In the genomic region with DNA sequence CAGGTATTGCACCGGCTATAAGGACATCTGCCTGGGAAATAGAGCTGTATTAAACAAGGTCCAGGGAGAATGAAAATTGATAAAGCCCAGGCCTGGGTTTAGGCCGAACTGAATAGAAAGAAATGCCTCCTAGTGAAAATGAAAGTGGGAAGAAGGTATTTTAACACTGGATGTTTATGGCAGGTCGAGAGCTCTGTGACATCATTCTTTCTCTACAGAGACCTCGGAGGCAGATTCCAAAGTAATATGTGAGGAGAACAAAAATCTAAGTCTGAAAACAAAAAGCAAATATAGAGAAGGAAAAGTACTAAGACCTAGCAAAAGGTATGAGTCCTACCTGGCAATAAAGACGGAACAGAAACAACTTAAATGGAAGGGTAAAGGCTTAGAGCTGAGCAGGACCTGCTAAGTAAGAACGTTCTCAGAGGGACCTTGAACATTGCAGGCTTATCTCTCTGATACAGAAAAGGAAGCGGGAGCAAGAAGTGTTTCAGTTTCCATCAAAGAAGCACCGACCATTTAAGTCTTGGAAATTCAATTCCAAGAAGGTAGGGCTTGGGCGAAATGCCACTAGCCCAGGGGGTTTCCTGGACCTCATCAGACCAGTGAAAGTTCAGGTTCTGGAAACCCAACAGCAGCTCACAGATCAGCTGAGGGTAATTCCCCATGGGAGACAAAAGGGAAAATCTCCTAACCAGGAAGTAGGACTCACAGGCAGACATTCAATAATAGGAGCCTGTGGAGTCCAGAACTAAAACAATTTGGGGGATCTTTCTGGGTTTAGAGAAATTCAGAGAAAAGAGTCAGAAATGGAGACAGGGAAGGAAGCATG, we compare ENCODE assay signal across 1 cellular context.
TF ChIP-seq lines count a peak whose summit lies in the region.

No MANE protein-coding gene starts in this region.

TF ChIP-seq in K562, 482 proteins besides CTCF, POLR2A, EP300 and RAD21 (continued from another document and continues in another):
- TF ChIP-seq, protein P1, sequence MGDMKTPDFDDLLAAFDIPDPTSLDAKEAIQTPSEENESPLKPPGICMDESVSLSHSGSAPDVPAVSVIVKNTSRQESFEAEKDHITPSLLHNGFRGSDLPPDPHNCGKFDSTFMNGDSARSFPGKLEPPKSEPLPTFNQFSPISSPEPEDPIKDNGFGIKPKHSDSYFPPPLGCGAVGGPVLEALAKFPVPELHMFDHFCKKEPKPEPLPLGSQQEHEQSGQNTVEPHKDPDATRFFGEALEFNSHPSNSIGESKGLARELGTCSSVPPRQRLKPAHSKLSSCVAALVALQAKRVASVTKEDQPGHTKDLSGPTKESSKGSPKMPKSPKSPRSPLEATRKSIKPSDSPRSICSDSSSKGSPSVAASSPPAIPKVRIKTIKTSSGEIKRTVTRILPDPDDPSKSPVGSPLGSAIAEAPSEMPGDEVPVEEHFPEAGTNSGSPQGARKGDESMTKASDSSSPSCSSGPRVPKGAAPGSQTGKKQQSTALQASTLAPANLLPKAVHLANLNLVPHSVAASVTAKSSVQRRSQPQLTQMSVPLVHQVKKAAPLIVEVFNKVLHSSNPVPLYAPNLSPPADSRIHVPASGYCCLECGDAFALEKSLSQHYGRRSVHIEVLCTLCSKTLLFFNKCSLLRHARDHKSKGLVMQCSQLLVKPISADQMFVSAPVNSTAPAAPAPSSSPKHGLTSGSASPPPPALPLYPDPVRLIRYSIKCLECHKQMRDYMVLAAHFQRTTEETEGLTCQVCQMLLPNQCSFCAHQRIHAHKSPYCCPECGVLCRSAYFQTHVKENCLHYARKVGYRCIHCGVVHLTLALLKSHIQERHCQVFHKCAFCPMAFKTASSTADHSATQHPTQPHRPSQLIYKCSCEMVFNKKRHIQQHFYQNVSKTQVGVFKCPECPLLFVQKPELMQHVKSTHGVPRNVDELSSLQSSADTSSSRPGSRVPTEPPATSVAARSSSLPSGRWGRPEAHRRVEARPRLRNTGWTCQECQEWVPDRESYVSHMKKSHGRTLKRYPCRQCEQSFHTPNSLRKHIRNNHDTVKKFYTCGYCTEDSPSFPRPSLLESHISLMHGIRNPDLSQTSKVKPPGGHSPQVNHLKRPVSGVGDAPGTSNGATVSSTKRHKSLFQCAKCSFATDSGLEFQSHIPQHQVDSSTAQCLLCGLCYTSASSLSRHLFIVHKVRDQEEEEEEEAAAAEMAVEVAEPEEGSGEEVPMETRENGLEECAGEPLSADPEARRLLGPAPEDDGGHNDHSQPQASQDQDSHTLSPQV (IDR thresholded peaks at IDR 0.05): 0 out of 2 replicates have a peak, but pooled peaks have one; percentile 31
- TF ChIP-seq HLTF (IDR thresholded peaks at IDR 0.05) (no peak), TEAD2 (tag; IDR thresholded peaks at IDR 0.05) (no peak), KHSRP (IDR thresholded peaks at IDR 0.05) (no peak), NCOA2 (IDR thresholded peaks at IDR 0.05; ENCODE audit: partially characterized antibody in 2 of 2) (no peak), MCM5 (IDR thresholded peaks at IDR 0.05; ENCODE audit: low read depth) (no peak), KAT8 (IDR thresholded peaks at IDR 0.05; ENCODE audit: low read depth) (no peak), HCFC1 (IDR thresholded peaks at IDR 0.05; ENCODE audit: low read depth, low read length) (no peak), RBM22 (IDR thresholded peaks at IDR 0.05; ENCODE audit: low read depth, low read length, poor library complexity, severe bottlenecking) (no peak), HMG20B (CRISPR knock-in tag; IDR thresholded peaks at IDR 0.05) (no peak), ZC3H4 (CRISPR knock-in tag; IDR thresholded peaks at IDR 0.05; ENCODE audit: borderline replicate concordance) (no peak), ZNF217 (CRISPR knock-in tag; IDR thresholded peaks at IDR 0.05) (no peak), DPF2 (IDR thresholded peaks at IDR 0.05) (peak; percentile 62), ZEB2 (IDR thresholded peaks at IDR 0.05) (0 out of 2 replicates have a peak, but pooled peaks have one; percentile 42), BHLHE40 (IDR thresholded peaks at IDR 0.05; ENCODE audit: low read length) (no peak), FOXJ3 (CRISPR knock-in tag; IDR thresholded peaks at IDR 0.05) (no peak), HSF4 (CRISPR knock-in tag; IDR thresholded peaks at IDR 0.05; ENCODE audit: borderline replicate concordance) (no peak), JUN (IDR thresholded peaks at IDR 0.05; ENCODE audit: borderline replicate concordance, low read depth, low read length) (no peak), JUN (CRISPR knock-in tag; IDR thresholded peaks at IDR 0.05; ENCODE audit: borderline replicate concordance) (no peak), CBX3 (IDR thresholded peaks at IDR 0.05; ENCODE audit: borderline replicate concordance in 1 of 2, low read length in 2 of 2) (peak in 1 of 2 experiments; percentile 21; a peak in 1 of 3 replicates), NELFE (IDR thresholded peaks at IDR 0.05; ENCODE audit: insufficient read depth, insufficient read length) (no peak), KDM1A (IDR thresholded peaks at IDR 0.05) (peak in 1 of 2 experiments; percentile 36; a peak in 1 of 4 replicates), TRIM28 (IDR thresholded peaks at IDR 0.05) (no peak), DIDO1 (tag; IDR thresholded peaks at IDR 0.05; ENCODE audit: low read depth) (no peak), CC2D1A (IDR thresholded peaks at IDR 0.05) (no peak), SMAD4 (CRISPR knock-in tag; conservative IDR thresholded peaks at IDR 0.05) (no peak), HMG20A (CRISPR knock-in tag; conservative IDR thresholded peaks at IDR 0.05) (no peak), MTA2 (IDR thresholded peaks at IDR 0.05; ENCODE audit: low read depth) (peak; percentile 38; the same call in 1 of the 2 replicates), GTF2A2 (tag; IDR thresholded peaks at IDR 0.05) (no peak), ZNF79 (CRISPR knock-in tag; IDR thresholded peaks at IDR 0.05; ENCODE audit: low read depth) (no peak), ZNF354B (CRISPR knock-in tag; IDR thresholded peaks at IDR 0.05) (no peak)
- TF ChIP-seq, protein P2, sequence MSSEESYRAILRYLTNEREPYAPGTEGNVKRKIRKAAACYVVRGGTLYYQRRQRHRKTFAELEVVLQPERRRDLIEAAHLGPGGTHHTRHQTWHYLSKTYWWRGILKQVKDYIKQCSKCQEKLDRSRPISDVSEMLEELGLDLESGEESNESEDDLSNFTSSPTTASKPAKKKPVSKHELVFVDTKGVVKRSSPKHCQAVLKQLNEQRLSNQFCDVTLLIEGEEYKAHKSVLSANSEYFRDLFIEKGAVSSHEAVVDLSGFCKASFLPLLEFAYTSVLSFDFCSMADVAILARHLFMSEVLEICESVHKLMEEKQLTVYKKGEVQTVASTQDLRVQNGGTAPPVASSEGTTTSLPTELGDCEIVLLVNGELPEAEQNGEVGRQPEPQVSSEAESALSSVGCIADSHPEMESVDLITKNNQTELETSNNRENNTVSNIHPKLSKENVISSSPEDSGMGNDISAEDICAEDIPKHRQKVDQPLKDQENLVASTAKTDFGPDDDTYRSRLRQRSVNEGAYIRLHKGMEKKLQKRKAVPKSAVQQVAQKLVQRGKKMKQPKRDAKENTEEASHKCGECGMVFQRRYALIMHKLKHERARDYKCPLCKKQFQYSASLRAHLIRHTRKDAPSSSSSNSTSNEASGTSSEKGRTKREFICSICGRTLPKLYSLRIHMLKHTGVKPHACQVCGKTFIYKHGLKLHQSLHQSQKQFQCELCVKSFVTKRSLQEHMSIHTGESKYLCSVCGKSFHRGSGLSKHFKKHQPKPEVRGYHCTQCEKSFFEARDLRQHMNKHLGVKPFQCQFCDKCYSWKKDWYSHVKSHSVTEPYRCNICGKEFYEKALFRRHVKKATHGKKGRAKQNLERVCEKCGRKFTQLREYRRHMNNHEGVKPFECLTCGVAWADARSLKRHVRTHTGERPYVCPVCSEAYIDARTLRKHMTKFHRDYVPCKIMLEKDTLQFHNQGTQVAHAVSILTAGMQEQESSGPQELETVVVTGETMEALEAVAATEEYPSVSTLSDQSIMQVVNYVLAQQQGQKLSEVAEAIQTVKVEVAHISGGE (CRISPR knock-in tag; IDR thresholded peaks at IDR 0.05): no peak
- TF ChIP-seq, protein P3, sequence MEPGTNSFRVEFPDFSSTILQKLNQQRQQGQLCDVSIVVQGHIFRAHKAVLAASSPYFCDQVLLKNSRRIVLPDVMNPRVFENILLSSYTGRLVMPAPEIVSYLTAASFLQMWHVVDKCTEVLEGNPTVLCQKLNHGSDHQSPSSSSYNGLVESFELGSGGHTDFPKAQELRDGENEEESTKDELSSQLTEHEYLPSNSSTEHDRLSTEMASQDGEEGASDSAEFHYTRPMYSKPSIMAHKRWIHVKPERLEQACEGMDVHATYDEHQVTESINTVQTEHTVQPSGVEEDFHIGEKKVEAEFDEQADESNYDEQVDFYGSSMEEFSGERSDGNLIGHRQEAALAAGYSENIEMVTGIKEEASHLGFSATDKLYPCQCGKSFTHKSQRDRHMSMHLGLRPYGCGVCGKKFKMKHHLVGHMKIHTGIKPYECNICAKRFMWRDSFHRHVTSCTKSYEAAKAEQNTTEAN (CRISPR knock-in tag; IDR thresholded peaks at IDR 0.05): no peak
- TF ChIP-seq, protein P4, sequence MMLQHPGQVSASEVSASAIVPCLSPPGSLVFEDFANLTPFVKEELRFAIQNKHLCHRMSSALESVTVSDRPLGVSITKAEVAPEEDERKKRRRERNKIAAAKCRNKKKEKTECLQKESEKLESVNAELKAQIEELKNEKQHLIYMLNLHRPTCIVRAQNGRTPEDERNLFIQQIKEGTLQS (IDR thresholded peaks at IDR 0.05): peak; percentile 64
- TF ChIP-seq, protein P4 (CRISPR knock-in tag; conservative IDR thresholded peaks at IDR 0.05): no peak
- TF ChIP-seq, protein P5, sequence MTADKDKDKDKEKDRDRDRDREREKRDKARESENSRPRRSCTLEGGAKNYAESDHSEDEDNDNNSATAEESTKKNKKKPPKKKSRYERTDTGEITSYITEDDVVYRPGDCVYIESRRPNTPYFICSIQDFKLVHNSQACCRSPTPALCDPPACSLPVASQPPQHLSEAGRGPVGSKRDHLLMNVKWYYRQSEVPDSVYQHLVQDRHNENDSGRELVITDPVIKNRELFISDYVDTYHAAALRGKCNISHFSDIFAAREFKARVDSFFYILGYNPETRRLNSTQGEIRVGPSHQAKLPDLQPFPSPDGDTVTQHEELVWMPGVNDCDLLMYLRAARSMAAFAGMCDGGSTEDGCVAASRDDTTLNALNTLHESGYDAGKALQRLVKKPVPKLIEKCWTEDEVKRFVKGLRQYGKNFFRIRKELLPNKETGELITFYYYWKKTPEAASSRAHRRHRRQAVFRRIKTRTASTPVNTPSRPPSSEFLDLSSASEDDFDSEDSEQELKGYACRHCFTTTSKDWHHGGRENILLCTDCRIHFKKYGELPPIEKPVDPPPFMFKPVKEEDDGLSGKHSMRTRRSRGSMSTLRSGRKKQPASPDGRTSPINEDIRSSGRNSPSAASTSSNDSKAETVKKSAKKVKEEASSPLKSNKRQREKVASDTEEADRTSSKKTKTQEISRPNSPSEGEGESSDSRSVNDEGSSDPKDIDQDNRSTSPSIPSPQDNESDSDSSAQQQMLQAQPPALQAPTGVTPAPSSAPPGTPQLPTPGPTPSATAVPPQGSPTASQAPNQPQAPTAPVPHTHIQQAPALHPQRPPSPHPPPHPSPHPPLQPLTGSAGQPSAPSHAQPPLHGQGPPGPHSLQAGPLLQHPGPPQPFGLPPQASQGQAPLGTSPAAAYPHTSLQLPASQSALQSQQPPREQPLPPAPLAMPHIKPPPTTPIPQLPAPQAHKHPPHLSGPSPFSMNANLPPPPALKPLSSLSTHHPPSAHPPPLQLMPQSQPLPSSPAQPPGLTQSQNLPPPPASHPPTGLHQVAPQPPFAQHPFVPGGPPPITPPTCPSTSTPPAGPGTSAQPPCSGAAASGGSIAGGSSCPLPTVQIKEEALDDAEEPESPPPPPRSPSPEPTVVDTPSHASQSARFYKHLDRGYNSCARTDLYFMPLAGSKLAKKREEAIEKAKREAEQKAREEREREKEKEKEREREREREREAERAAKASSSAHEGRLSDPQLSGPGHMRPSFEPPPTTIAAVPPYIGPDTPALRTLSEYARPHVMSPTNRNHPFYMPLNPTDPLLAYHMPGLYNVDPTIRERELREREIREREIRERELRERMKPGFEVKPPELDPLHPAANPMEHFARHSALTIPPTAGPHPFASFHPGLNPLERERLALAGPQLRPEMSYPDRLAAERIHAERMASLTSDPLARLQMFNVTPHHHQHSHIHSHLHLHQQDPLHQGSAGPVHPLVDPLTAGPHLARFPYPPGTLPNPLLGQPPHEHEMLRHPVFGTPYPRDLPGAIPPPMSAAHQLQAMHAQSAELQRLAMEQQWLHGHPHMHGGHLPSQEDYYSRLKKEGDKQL (CRISPR knock-in tag; IDR thresholded peaks at IDR 0.05; ENCODE audit: borderline replicate concordance): no peak
- TF ChIP-seq, protein P6, sequence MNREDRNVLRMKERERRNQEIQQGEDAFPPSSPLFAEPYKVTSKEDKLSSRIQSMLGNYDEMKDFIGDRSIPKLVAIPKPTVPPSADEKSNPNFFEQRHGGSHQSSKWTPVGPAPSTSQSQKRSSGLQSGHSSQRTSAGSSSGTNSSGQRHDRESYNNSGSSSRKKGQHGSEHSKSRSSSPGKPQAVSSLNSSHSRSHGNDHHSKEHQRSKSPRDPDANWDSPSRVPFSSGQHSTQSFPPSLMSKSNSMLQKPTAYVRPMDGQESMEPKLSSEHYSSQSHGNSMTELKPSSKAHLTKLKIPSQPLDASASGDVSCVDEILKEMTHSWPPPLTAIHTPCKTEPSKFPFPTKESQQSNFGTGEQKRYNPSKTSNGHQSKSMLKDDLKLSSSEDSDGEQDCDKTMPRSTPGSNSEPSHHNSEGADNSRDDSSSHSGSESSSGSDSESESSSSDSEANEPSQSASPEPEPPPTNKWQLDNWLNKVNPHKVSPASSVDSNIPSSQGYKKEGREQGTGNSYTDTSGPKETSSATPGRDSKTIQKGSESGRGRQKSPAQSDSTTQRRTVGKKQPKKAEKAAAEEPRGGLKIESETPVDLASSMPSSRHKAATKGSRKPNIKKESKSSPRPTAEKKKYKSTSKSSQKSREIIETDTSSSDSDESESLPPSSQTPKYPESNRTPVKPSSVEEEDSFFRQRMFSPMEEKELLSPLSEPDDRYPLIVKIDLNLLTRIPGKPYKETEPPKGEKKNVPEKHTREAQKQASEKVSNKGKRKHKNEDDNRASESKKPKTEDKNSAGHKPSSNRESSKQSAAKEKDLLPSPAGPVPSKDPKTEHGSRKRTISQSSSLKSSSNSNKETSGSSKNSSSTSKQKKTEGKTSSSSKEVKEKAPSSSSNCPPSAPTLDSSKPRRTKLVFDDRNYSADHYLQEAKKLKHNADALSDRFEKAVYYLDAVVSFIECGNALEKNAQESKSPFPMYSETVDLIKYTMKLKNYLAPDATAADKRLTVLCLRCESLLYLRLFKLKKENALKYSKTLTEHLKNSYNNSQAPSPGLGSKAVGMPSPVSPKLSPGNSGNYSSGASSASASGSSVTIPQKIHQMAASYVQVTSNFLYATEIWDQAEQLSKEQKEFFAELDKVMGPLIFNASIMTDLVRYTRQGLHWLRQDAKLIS (CRISPR knock-in tag; IDR thresholded peaks at IDR 0.05): no peak
- TF ChIP-seq, protein P7, sequence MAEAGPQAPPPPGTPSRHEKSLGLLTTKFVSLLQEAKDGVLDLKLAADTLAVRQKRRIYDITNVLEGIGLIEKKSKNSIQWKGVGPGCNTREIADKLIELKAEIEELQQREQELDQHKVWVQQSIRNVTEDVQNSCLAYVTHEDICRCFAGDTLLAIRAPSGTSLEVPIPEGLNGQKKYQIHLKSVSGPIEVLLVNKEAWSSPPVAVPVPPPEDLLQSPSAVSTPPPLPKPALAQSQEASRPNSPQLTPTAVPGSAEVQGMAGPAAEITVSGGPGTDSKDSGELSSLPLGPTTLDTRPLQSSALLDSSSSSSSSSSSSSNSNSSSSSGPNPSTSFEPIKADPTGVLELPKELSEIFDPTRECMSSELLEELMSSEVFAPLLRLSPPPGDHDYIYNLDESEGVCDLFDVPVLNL (CRISPR knock-in tag; IDR thresholded peaks at IDR 0.05; ENCODE audit: low read depth): no peak
